ENCODE assay signal across 27 cellular contexts in genomic region chr4:175811171-175811570, GRCh38. TPM values are rescaled to one million over a fixed set of nuclear protein-coding genes. Genes with fewer than 3 reads are reported as not detected.
"Had no signal": no experiment of that assay in that cellular context is flagged by ENCODE, and none has a peak within 500 bp of the region (broad histone marks: within the 10 kb centered on the region; RNA-seq: fewer than 3 reads in every experiment).

No MANE protein-coding gene starts in this region.

- H3K4me3 Mint-ChIP-seq: activated naive CD4-positive, alpha-beta T cell treated with anti-CD3 and anti-CD28 coated beads for 36 hours; activated naive CD8-positive, alpha-beta T cell treated with anti-CD3 and anti-CD28 coated beads for 36 hours; activated T-helper 1 cell treated with anti-CD3 and anti-CD28 coated beads, Interleukin-12 subunit alpha, Interleukin-12 subunit beta, Interleukin-2, Interleukin-4 antibody, amounts not matched to agents 30 ng/mL and 10 ng/mL and 1 ng/mL, durations not matched to agents 14 hours and 24 hours and 36 hours; dendritic cell treated with granulocyte-macrophage colony-stimulating factor and Interleukin-4, amounts not matched to agents 40 ng/mL and 50 ng/mL, for 4 days; stimulated activated memory B cell treated with anti-CD40 and anti-IgM and Interleukin-4, amounts not matched to agents 10 μg/mL and 1 μg/mL and 100 μg/mL, for 72 hours; stimulated activated naive CD8-positive, alpha-beta T cell treated with anti-CD3 and anti-CD28 coated beads, Interleukin-15, amount 100 ng/mL, for 72 hours had no signal

- H3K9me3 Mint-ChIP-seq: activated naive CD4-positive, alpha-beta T cell treated with anti-CD3 and anti-CD28 coated beads for 36 hours; activated naive CD8-positive, alpha-beta T cell treated with anti-CD3 and anti-CD28 coated beads for 36 hours; activated T-helper 1 cell treated with anti-CD3 and anti-CD28 coated beads, Interleukin-12 subunit alpha, Interleukin-12 subunit beta, Interleukin-2, Interleukin-4 antibody, amounts not matched to agents 30 ng/mL and 10 ng/mL and 1 ng/mL, durations not matched to agents 14 hours and 24 hours and 36 hours; dendritic cell treated with granulocyte-macrophage colony-stimulating factor and Interleukin-4, amounts not matched to agents 40 ng/mL and 50 ng/mL, for 4 days; nephron; stimulated activated memory B cell treated with anti-CD40 and anti-IgM and Interleukin-4, amounts not matched to agents 10 μg/mL and 1 μg/mL and 100 μg/mL, for 72 hours; stimulated activated naive CD8-positive, alpha-beta T cell treated with anti-CD3 and anti-CD28 coated beads, Interleukin-15, amount 100 ng/mL, for 72 hours had no signal

- H3K27ac Mint-ChIP-seq: activated naive CD4-positive, alpha-beta T cell treated with anti-CD3 and anti-CD28 coated beads for 36 hours; activated naive CD8-positive, alpha-beta T cell treated with anti-CD3 and anti-CD28 coated beads for 36 hours; activated T-helper 1 cell treated with anti-CD3 and anti-CD28 coated beads, Interleukin-12 subunit alpha, Interleukin-12 subunit beta, Interleukin-2, Interleukin-4 antibody, amounts not matched to agents 30 ng/mL and 10 ng/mL and 1 ng/mL, durations not matched to agents 14 hours and 24 hours and 36 hours; dendritic cell treated with granulocyte-macrophage colony-stimulating factor and Interleukin-4, amounts not matched to agents 40 ng/mL and 50 ng/mL, for 4 days; nephron; stimulated activated memory B cell treated with anti-CD40 and anti-IgM and Interleukin-4, amounts not matched to agents 10 μg/mL and 1 μg/mL and 100 μg/mL, for 72 hours; stimulated activated naive CD8-positive, alpha-beta T cell treated with anti-CD3 and anti-CD28 coated beads, Interleukin-15, amount 100 ng/mL, for 72 hours had no signal

- H3K4me3 ChIP-seq: adrenal gland, ascending aorta, right atrium auricular region, smooth muscle cell, tibial artery had no signal

- H3K9me3 ChIP-seq: adrenal gland, ascending aorta, right atrium auricular region, tibial artery had no signal

- H3K27me3 ChIP-seq: adrenal gland, ascending aorta, brain microvascular endothelial cell, right atrium auricular region, tibial artery had no signal

- H3K4me1 ChIP-seq: adrenal gland, ascending aorta, right atrium auricular region, tibial artery had no signal

- H3K27ac ChIP-seq: adrenal gland, ascending aorta, brain microvascular endothelial cell, epithelial cell of prostate, right atrium auricular region, tibial artery had no signal

- DNase-seq: activated CD4-positive, alpha-beta T cell treated with anti-CD3 and anti-CD28 coated beads for 4 hours; activated CD4-positive, alpha-beta T cell treated with anti-CD3 and anti-CD28 coated beads, Interleukin-2, amount 50 U/mL, for 48 hours; activated CD4-positive, CD25-positive, alpha-beta regulatory T cell; activated CD8-positive, alpha-beta memory T cell treated with anti-CD3 and anti-CD28 coated beads for 24 hours; activated effector memory CD4-positive, alpha-beta T cell treated with anti-CD3 and anti-CD28 coated beads, Interleukin-2, amount 50 U/mL, for 16 hours; activated naive CD4-positive, alpha-beta T cell treated with anti-CD3 and anti-CD28 coated beads for 36 hours; activated naive CD8-positive, alpha-beta T cell treated with anti-CD3 and anti-CD28 coated beads for 36 hours; adrenal gland; brain microvascular endothelial cell; effector CD4-positive, alpha-beta T cell; left colon; mammary epithelial cell; stimulated activated CD4-positive, alpha-beta T cell treated with anti-CD3 and anti-CD28 coated beads, Interleukin-1b, Interleukin-23, amount 100 ng/mL, for 48 hours; stimulated activated CD4-positive, alpha-beta T cell treated with anti-CD3 and anti-CD28 coated beads, Interleukin-4, amount 100 ng/mL, for 4 hours; stimulated activated CD8-positive, alpha-beta memory T cell treated with anti-CD3 and anti-CD28 coated beads, Interleukin-4, amount 100 ng/mL, for 48 hours; stimulated activated naive CD8-positive, alpha-beta T cell treated with anti-CD3 and anti-CD28 coated beads, Interleukin-15, amount 100 ng/mL, for 72 hours; substantia nigra; tibial artery had no signal

- ATAC-seq: left colon; stimulated activated memory B cell treated with anti-CD40 and anti-IgM and Interleukin-4, amounts not matched to agents 10 μg/mL and 1 μg/mL and 100 μg/mL, for 72 hours; stimulated activated naive CD8-positive, alpha-beta T cell treated with anti-CD3 and anti-CD28 coated beads, Interleukin-15, amount 100 ng/mL, for 72 hours had no signal

- H3K36me3 Mint-ChIP-seq: activated naive CD8-positive, alpha-beta T cell treated with anti-CD3 and anti-CD28 coated beads for 36 hours; stimulated activated memory B cell treated with anti-CD40 and anti-IgM and Interleukin-4, amounts not matched to agents 10 μg/mL and 1 μg/mL and 100 μg/mL, for 72 hours had no signal

- H3K4me1 Mint-ChIP-seq: activated naive CD8-positive, alpha-beta T cell treated with anti-CD3 and anti-CD28 coated beads for 36 hours; stimulated activated memory B cell treated with anti-CD40 and anti-IgM and Interleukin-4, amounts not matched to agents 10 μg/mL and 1 μg/mL and 100 μg/mL, for 72 hours; stimulated activated naive CD8-positive, alpha-beta T cell treated with anti-CD3 and anti-CD28 coated beads, Interleukin-15, amount 100 ng/mL, for 72 hours had no signal

- H3K36me3 ChIP-seq: adrenal gland, ascending aorta, brain microvascular endothelial cell, right atrium auricular region, tibial artery had no signal

- H3K27me3 Mint-ChIP-seq: activated naive CD8-positive, alpha-beta T cell treated with anti-CD3 and anti-CD28 coated beads for 36 hours; dendritic cell treated with granulocyte-macrophage colony-stimulating factor and Interleukin-4, amounts not matched to agents 40 ng/mL and 50 ng/mL, for 4 days; stimulated activated memory B cell treated with anti-CD40 and anti-IgM and Interleukin-4, amounts not matched to agents 10 μg/mL and 1 μg/mL and 100 μg/mL, for 72 hours; stimulated activated naive CD8-positive, alpha-beta T cell treated with anti-CD3 and anti-CD28 coated beads, Interleukin-15, amount 100 ng/mL, for 72 hours had no signal

RNA-seq across cellular contexts. Expression of gene GPM6A, which starts 0.9 kb away (rescaled TPM):
- total RNA-seq: activated naive CD4-positive, alpha-beta T cell treated with anti-CD3 and anti-CD28 coated beads for 36 hours; activated naive CD8-positive, alpha-beta T cell treated with anti-CD3 and anti-CD28 coated beads for 36 hours; activated T-helper 1 cell treated with anti-CD3 and anti-CD28 coated beads, Interleukin-12 subunit alpha, Interleukin-12 subunit beta, Interleukin-2, Interleukin-4 antibody, amounts not matched to agents 30 ng/mL and 10 ng/mL and 1 ng/mL, durations not matched to agents 14 hours and 24 hours and 36 hours; mammary epithelial cell; smooth muscle cell; T-helper 1 cell treated with Interleukin-12 subunit alpha and Interleukin-12 subunit beta and Interleukin-4 antibody, amounts not matched to agents 30 ng/mL and 1 ng/mL, for 36 hours had no signal
